Comparison of ENCODE assay signal across 16 cellular contexts in genomic region chr9:136571525-136571924, GRCh38. TPM values are rescaled to one million over a fixed set of nuclear protein-coding genes. Genes with fewer than 3 reads are reported as not detected.
DNase-seq lines count a peak whose midpoint lies in the region; ATAC-seq and TF ChIP-seq lines count a peak whose summit lies in the region.
"Had no signal": no experiment of that assay in that cellular context is flagged by ENCODE, and none has a peak within 500 bp of the region (broad histone marks: within the 10 kb centered on the region; RNA-seq: fewer than 3 reads in every experiment).

No MANE protein-coding gene starts in this region.

- H3K36me3 Mint-ChIP-seq in endodermal cell (ENCODE audit: low read depth): no peaks in the 10 kb centered on the region
- H3K36me3 Mint-ChIP-seq: activated CD4-positive, alpha-beta memory T cell treated with anti-CD3 and anti-CD28 coated beads for 36 hours had no signal

- H3K4me3 Mint-ChIP-seq in endodermal cell: peak overlapping the region; percentile 30
- H3K4me3 Mint-ChIP-seq: activated CD4-positive, alpha-beta memory T cell treated with anti-CD3 and anti-CD28 coated beads for 36 hours had no signal

- 60 to 70% methylated on average over 6 to 13 of the region's 13 CpGs for WGBS in endodermal cell (ENCODE audit: insufficient coverage in 1 of 2, insufficient read length in 1 of 2), 2 experiments

- H3K27me3 Mint-ChIP-seq in endodermal cell (ENCODE audit: insufficient read depth): peaks cover 1% of the 10 kb centered on the region
- H3K27me3 Mint-ChIP-seq: activated CD4-positive, alpha-beta memory T cell treated with anti-CD3 and anti-CD28 coated beads for 36 hours had no signal

- no peaks in the 10 kb centered on the region for H3K9me3 Mint-ChIP-seq in endodermal cell
- H3K9me3 Mint-ChIP-seq: activated CD4-positive, alpha-beta memory T cell treated with anti-CD3 and anti-CD28 coated beads for 36 hours had no signal

- peaks cover 36% of the 10 kb centered on the region for H3K4me1 Mint-ChIP-seq in endodermal cell

- ATAC-seq in thoracic aorta (ENCODE audit: insufficient number of reproducible peaks, low FRiP score, low read depth) (no peak), HG03159 (IDR thresholded peaks at IDR 0.05; ENCODE audit: unreplicated experiment) (no peak)

- peak overlapping the region; percentile 81 for H3K27ac Mint-ChIP-seq in endodermal cell
- H3K27ac Mint-ChIP-seq: activated CD4-positive, alpha-beta memory T cell treated with anti-CD3 and anti-CD28 coated beads for 36 hours had no signal

- DNase-seq in endodermal cell (peak; percentile 74), thoracic aorta (ENCODE audit: low spot score) (no peak), HuH-7.5 (ENCODE audit: low spot score) (no peak), UCSD-AML1 (lab: John Stamatoyannopoulos, UW; ENCODE audit: unreplicated experiment) (no peak)
- DNase-seq in stimulated activated naive CD4-positive, alpha-beta T cell treated with Interleukin-2 at 50 U/mL for 16 hours (lab: John Stamatoyannopoulos, UW): no peak
- DNase-seq: activated CD4-positive, alpha-beta memory T cell treated with anti-CD3 and anti-CD28 coated beads for 36 hours; activated T-cell treated with anti-CD3 and anti-CD28 coated beads, Interleukin-2, amount 50 U/mL, for 48 hours; foreskin melanocyte; mammary epithelial cell; NCI-H748 treated with DMSO at 0.1 percent for 48 hours had no signal

- peaks cover 63% of the 10 kb centered on the region for H3K4me1 ChIP-seq in HUES6 (ENCODE audit: control insufficient read depth, insufficient read depth, low read length)
- H3K4me1 ChIP-seq in endodermal cell (ENCODE audit: control insufficient read depth, insufficient read depth, low read length): peaks cover 34% of the 10 kb centered on the region
- H3K4me1 ChIP-seq in muscle layer of colon (ENCODE audit: insufficient read depth, low read length): peaks cover 45% of the 10 kb centered on the region
- H3K4me1 ChIP-seq in thoracic aorta (ENCODE audit: control insufficient read depth in 1 of 2, low read depth in 2 of 2): peaks cover 32 to 68% of the 10 kb centered on the region in 2 donors

- no peaks in the 10 kb centered on the region for H3K36me3 ChIP-seq in HUES6 (ENCODE audit: control insufficient read depth, insufficient read depth, low read length)
- H3K36me3 ChIP-seq in endodermal cell (ENCODE audit: control insufficient read depth, insufficient read depth, low read length): no peaks in the 10 kb centered on the region
- no peaks in the 10 kb centered on the region for H3K36me3 ChIP-seq in muscle layer of colon (ENCODE audit: insufficient read depth, low read length)
- H3K36me3 ChIP-seq in thoracic aorta: no peaks in the 10 kb centered on the region
- H3K36me3 ChIP-seq: pancreas, upper lobe of left lung had no signal

- H3K4me3 ChIP-seq in HUES6 (ENCODE audit: low read depth, low read length) (peak overlapping the region; percentile 5; the same call in 1 of the 2 replicates), endodermal cell (ENCODE audit: low read length) (peak overlapping the region; percentile 73), muscle layer of colon (ENCODE audit: low read depth in 1 of 2, low read length in 2 of 2) (no peak overlapping the region), thoracic aorta (no peak overlapping the region)
- H3K4me3 ChIP-seq: pancreas, skin epidermis, upper lobe of left lung had no signal

- H3K27ac ChIP-seq in HUES6 (ENCODE audit: low read depth, low read length) (peak overlapping the region; percentile 25; the same call in 1 of the 2 replicates), endodermal cell (ENCODE audit: low read depth, low read length) (peak overlapping the region; percentile 93), muscle layer of colon (ENCODE audit: low read depth, low read length) (peak overlapping the region; percentile 19), thoracic aorta (peak overlapping the region; percentile 70 to 73)
- H3K27ac ChIP-seq: upper lobe of left lung had no signal

- H3K9ac ChIP-seq in HUES6 (ENCODE audit: low read length): peak overlapping the region; percentile 68
- H3K9ac ChIP-seq in endodermal cell (ENCODE audit: extremely low read depth, low read length, poor library complexity, severe bottlenecking): peak overlapping the region; percentile 47
- H3K9ac ChIP-seq in muscle layer of colon (ENCODE audit: low read length): no peak overlapping the region

- peak; percentile 35 for TF ChIP-seq CTCF in endodermal cell (conservative IDR thresholded peaks at IDR 0.05)
- TF ChIP-seq CTCF in thoracic aorta (IDR thresholded peaks at IDR 0.05): no peak

- H3K9me3 ChIP-seq in HUES6 (ENCODE audit: control insufficient read depth, insufficient read depth, low read depth, low read length) (no peaks in the 10 kb centered on the region), endodermal cell (ENCODE audit: control insufficient read depth, low read length) (no peaks in the 10 kb centered on the region), muscle layer of colon (ENCODE audit: low read length) (no peaks in the 10 kb centered on the region), thoracic aorta (no peaks in the 10 kb centered on the region)
- H3K9me3 ChIP-seq: pancreas, upper lobe of left lung had no signal

- H3K27me3 ChIP-seq in HUES6 (ENCODE audit: control insufficient read depth, insufficient read depth, low read length) (no peaks in the 10 kb centered on the region), endodermal cell (ENCODE audit: control insufficient read depth, insufficient read depth, low read length, poor library complexity, severe bottlenecking) (no peaks in the 10 kb centered on the region), muscle layer of colon (ENCODE audit: control insufficient read depth in 1 of 2, insufficient read depth in 2 of 2, low read length in 2 of 2) (no peaks in the 10 kb centered on the region), thoracic aorta (replicated peaks; ENCODE audit: insufficient read depth) (no peaks in the 10 kb centered on the region)
- H3K27me3 ChIP-seq: pancreas, upper lobe of left lung had no signal

RNA-seq across cellular contexts. Expression of gene NOTCH1, which starts 25.7 kb away (rescaled TPM):
- total RNA-seq in endodermal cell: 10 to 100 TPM; 23.4 to 24.2 TPM
- 72.4 TPM for polyA plus RNA-seq in endodermal cell (2013, experiment 1 of 2)
- polyA plus RNA-seq in endodermal cell (2013, experiment 2 of 2): 68.2 TPM
- total RNA-seq in thoracic aorta: 10 to 100 TPM; 40.9 to 48.1 TPM

Comparison
In these comparisons a context has a peak if more than half of its experiments do, and no peak if none do; other contexts are left out.
1. H3K27ac ChIP-seq: peak in every context shown above with its lines; median percentile 93 in endodermal cell; 72 in thoracic aorta; 25 in HUES6; 19 in muscle layer of colon.
2. H3K4me3 ChIP-seq: peak in HUES6 (single experiment) and endodermal cell (single experiment); none in muscle layer of colon (0 of 2) and thoracic aorta (single experiment).